Comparison of ENCODE assay signal across 1 cellular context in the genomic region with DNA sequence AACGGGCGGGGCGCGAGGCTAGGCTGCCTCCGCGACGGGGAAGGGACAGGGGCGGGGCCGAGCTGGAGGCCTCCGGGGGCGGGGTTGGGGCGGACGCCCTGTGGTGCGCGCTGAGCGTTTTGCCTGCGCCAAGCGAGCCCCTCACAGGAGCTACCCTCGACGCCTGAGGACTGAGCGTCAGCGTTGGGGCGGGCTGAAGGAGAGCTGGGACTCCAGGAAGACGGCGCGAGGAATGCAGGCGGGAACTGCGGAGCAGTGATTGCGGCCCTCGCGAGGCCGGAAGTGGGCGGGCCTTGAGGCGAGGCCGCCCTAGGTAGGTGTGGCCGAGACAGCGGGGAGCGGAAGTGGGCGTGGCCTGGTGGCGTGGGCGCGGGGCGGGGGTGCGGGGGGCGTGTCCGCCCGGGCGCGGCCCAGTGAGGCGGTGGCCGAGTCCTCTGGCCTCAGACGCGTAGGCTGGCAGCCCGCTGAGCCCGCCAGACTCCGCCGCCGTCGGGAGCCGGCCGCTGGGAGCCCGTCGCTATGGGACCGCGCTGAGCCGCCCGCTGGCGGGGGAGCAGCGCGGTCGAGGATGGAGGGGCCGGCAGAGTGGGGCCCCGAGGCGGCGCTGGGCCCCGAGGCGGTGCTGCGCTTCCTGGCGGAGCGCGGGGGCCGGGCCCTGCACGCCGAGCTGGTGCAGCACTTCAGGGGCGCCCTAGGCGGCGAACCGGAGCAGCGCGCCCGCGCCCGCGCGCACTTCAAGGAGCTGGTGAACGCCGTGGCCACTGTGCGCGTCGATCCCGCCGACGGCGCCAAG.
TF ChIP-seq lines count a peak whose summit lies in the region.

Gene SEPTIN10 (minus strand): TSS at position 45 of the 793 bp plus-strand sequence. CDS start 139 bp downstream, outside the sequence.
A gene with protein sequence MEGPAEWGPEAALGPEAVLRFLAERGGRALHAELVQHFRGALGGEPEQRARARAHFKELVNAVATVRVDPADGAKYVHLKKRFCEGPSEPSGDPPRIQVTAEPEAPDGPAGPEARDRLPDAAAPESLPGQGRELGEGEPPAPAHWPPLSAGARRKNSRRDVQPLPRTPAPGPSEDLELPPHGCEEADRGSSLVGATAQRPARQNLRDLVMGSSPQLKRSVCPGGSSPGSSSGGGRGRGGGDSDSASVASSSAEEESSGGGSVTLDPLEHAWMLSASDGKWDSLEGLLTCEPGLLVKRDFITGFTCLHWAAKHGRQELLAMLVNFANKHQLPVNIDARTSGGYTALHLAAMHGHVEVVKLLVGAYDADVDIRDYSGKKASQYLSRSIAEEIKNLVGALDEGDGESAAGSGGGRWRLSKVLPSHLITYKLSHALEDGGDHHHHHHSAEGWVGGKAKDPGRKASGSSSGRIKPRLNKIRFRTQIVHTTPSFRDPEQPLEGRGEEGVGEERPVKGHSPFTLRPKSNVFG (plus strand): TSS at position 443 of the 793 bp plus-strand sequence. CDS start 126 bp downstream, at position 569.

TF ChIP-seq in SK-N-SH, 30 proteins besides CTCF, POLR2A, EP300 and RAD21 (continued from another document):
- TF ChIP-seq, protein P1, sequence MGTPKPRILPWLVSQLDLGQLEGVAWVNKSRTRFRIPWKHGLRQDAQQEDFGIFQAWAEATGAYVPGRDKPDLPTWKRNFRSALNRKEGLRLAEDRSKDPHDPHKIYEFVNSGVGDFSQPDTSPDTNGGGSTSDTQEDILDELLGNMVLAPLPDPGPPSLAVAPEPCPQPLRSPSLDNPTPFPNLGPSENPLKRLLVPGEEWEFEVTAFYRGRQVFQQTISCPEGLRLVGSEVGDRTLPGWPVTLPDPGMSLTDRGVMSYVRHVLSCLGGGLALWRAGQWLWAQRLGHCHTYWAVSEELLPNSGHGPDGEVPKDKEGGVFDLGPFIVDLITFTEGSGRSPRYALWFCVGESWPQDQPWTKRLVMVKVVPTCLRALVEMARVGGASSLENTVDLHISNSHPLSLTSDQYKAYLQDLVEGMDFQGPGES (IDR thresholded peaks at IDR 0.05; ENCODE audit: low read depth, low read length), result no peak
- TF ChIP-seq MXI1 (IDR thresholded peaks at IDR 0.05; ENCODE audit: low read depth, low read length), result 0 out of 2 replicates have a peak, but pooled peaks have one; percentile 18
- TF ChIP-seq RCOR1 (IDR thresholded peaks at IDR 0.05; ENCODE audit: low read length), result no peak
- TF ChIP-seq JUND (IDR thresholded peaks at IDR 0.05), result no peak
- TF ChIP-seq, protein P2, sequence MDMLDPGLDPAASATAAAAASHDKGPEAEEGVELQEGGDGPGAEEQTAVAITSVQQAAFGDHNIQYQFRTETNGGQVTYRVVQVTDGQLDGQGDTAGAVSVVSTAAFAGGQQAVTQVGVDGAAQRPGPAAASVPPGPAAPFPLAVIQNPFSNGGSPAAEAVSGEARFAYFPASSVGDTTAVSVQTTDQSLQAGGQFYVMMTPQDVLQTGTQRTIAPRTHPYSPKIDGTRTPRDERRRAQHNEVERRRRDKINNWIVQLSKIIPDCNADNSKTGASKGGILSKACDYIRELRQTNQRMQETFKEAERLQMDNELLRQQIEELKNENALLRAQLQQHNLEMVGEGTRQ (IDR thresholded peaks at IDR 0.05; ENCODE audit: borderline replicate concordance, low read depth, low read length), result no peak
- TF ChIP-seq ZBTB33 (IDR thresholded peaks at IDR 0.05; ENCODE audit: borderline replicate concordance, low read depth), result peak; percentile 92
- TF ChIP-seq RXRA (IDR thresholded peaks at IDR 0.05; ENCODE audit: borderline replicate concordance, low read depth), result no peak
- no peak for TF ChIP-seq REST (IDR thresholded peaks at IDR 0.05; ENCODE audit: low read depth, low read length)
- peak; percentile 30; the same call in 1 of the 2 replicates for TF ChIP-seq SIN3A (IDR thresholded peaks at IDR 0.05; ENCODE audit: borderline replicate concordance, low read depth, low read length)
- no peak for TF ChIP-seq EZH2phosphoT487 (IDR thresholded peaks at IDR 0.05; ENCODE audit: borderline replicate concordance, low read depth)
- no peak for TF ChIP-seq MEF2A (IDR thresholded peaks at IDR 0.05; ENCODE audit: borderline replicate concordance, low read depth)
- TF ChIP-seq, protein P3, sequence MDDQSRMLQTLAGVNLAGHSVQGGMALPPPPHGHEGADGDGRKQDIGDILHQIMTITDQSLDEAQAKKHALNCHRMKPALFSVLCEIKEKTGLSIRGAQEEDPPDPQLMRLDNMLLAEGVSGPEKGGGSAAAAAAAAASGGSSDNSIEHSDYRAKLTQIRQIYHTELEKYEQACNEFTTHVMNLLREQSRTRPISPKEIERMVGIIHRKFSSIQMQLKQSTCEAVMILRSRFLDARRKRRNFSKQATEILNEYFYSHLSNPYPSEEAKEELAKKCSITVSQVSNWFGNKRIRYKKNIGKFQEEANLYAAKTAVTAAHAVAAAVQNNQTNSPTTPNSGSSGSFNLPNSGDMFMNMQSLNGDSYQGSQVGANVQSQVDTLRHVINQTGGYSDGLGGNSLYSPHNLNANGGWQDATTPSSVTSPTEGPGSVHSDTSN (IDR thresholded peaks at IDR 0.05), result 0 out of 2 replicates have a peak, but pooled peaks have one; percentile 7
- TF ChIP-seq FOSL2 (IDR thresholded peaks at IDR 0.05; ENCODE audit: borderline replicate concordance, low read depth), result 0 out of 2 replicates have a peak, but pooled peaks have one; percentile 7
- no peak for TF ChIP-seq SMC3 (IDR thresholded peaks at IDR 0.05; ENCODE audit: low read depth, low read length)
- TF ChIP-seq CHD2 (IDR thresholded peaks at IDR 0.05; ENCODE audit: low read length, partially characterized antibody), result peak; percentile 97
- TF ChIP-seq ELF1 (IDR thresholded peaks at IDR 0.05), result peak; percentile 84
- no peak for TF ChIP-seq RFX5 (IDR thresholded peaks at IDR 0.05; ENCODE audit: low read length)
